In genomic region chr6:133951881-133952814, GRCh38 we compare ENCODE assay signal across 8 cellular contexts. TPM values are rescaled to one million over a fixed set of nuclear protein-coding genes. Genes with fewer than 3 reads are reported as not detected.
A peak's percentile ranks its signal among the peaks of the same experiment; 100 is the strongest.
DNase-seq lines count a peak whose midpoint lies in the region; ATAC-seq, FAIRE-seq and TF ChIP-seq lines count a peak whose summit lies in the region.

No MANE protein-coding gene starts in this region.

- DNase-seq in ELR (ENCODE audit: low read depth), result peak; percentile 88
- no peak for DNase-seq in SK-N-MC (ENCODE audit: low read depth, low spot score)
- DNase-seq in activated naive CD8-positive, alpha-beta T cell treated with anti-CD3 and anti-CD28 coated beads, Interleukin-2, amount 50 U/mL, for 16 hours (ENCODE audit: low read depth, low spot score), result peak; percentile 2
- DNase-seq in head of caudate nucleus, result peak; percentile 20 to 81 (median 60)
- DNase-seq in osteocyte (ENCODE audit: extremely low spot score, unreplicated experiment), result peak; percentile 88
- peak; percentile 72 for DNase-seq in urothelium cell line (ENCODE audit: low spot score)

- H3K4me3 Mint-ChIP-seq in osteocyte (ENCODE audit: unreplicated experiment), result peak overlapping the region; percentile 85

- no peaks in the 10 kb centered on the region for H3K9me3 Mint-ChIP-seq in osteocyte (ENCODE audit: unreplicated experiment)

- no peaks in the 10 kb centered on the region for H3K36me3 ChIP-seq in SK-N-MC (ENCODE audit: insufficient read depth, low read length)

- H3K4me3 ChIP-seq in SK-N-MC, result peak overlapping the region; percentile 98

- 0 out of 2 replicates have a peak overlapping the region, but pooled peaks have one; percentile 10 for H3K27ac ChIP-seq in SK-N-MC

- peaks cover 3% of the 10 kb centered on the region for H3K36me3 Mint-ChIP-seq in osteocyte (ENCODE audit: unreplicated experiment)

- no peak for TF ChIP-seq EP300 in Ishikawa (IDR thresholded peaks at IDR 0.05; ENCODE audit: borderline replicate concordance)

- H3K9me3 ChIP-seq in SK-N-MC (ENCODE audit: low read depth, low read length), result no peaks in the 10 kb centered on the region

- intact Hi-C loops in head of caudate nucleus (cut with DNase I), result no loop called here

- no peak for FAIRE-seq in urothelium cell line (lab: Jason Lieb, UNC)

- H3K9ac ChIP-seq in SK-N-MC (ENCODE audit: insufficient read length), result peak overlapping the region; percentile 61

- no peak for TF ChIP-seq RAD21 in Ishikawa (IDR thresholded peaks at IDR 0.05; ENCODE audit: low read depth)

- peak; percentile 53 for ATAC-seq in GM21619 (IDR thresholded peaks at IDR 0.05; ENCODE audit: unreplicated experiment)

- H3K27me3 Mint-ChIP-seq in osteocyte (ENCODE audit: unreplicated experiment), result peaks cover 3% of the 10 kb centered on the region

- peak; percentile 53 for TF ChIP-seq CTCF in osteocyte (IDR thresholded peaks at IDR 0.05)

- peaks cover 35% of the 10 kb centered on the region for H3K4me1 Mint-ChIP-seq in osteocyte (ENCODE audit: unreplicated experiment)

- peak overlapping the region; percentile 99 for H3K27ac Mint-ChIP-seq in osteocyte (ENCODE audit: unreplicated experiment)

TF ChIP-seq in Ishikawa, 13 proteins besides CTCF, POLR2A, EP300 and RAD21:
- TF ChIP-seq MAX (IDR thresholded peaks at IDR 0.05), result 0 out of 2 replicates have a peak, but pooled peaks have one; percentile 25
- no peak for TF ChIP-seq EGR1 (IDR thresholded peaks at IDR 0.05)
- TF ChIP-seq ZBTB7A (IDR thresholded peaks at IDR 0.05; ENCODE audit: low read depth), result peak; percentile 90
- no peak for TF ChIP-seq FOXM1 (IDR thresholded peaks at IDR 0.05; ENCODE audit: borderline replicate concordance, low read depth)
- no peak for TF ChIP-seq CEBPB (IDR thresholded peaks at IDR 0.05)
- TF ChIP-seq REST (IDR thresholded peaks at IDR 0.05; ENCODE audit: low read depth), result no peak
- TF ChIP-seq NFIC (IDR thresholded peaks at IDR 0.05), result no peak
- no peak for TF ChIP-seq TEAD4 (IDR thresholded peaks at IDR 0.05)
- TF ChIP-seq CREB1 (IDR thresholded peaks at IDR 0.05; ENCODE audit: low read depth), result no peak

RNA-seq across cellular contexts. Expression of gene TBPL1, which starts 0.9 kb away (rescaled TPM):
- total RNA-seq in osteocyte, result 29.7 and 35.0 TPM in 2 replicates
